ENCODE assay signal across 8 cellular contexts in the genomic region with DNA sequence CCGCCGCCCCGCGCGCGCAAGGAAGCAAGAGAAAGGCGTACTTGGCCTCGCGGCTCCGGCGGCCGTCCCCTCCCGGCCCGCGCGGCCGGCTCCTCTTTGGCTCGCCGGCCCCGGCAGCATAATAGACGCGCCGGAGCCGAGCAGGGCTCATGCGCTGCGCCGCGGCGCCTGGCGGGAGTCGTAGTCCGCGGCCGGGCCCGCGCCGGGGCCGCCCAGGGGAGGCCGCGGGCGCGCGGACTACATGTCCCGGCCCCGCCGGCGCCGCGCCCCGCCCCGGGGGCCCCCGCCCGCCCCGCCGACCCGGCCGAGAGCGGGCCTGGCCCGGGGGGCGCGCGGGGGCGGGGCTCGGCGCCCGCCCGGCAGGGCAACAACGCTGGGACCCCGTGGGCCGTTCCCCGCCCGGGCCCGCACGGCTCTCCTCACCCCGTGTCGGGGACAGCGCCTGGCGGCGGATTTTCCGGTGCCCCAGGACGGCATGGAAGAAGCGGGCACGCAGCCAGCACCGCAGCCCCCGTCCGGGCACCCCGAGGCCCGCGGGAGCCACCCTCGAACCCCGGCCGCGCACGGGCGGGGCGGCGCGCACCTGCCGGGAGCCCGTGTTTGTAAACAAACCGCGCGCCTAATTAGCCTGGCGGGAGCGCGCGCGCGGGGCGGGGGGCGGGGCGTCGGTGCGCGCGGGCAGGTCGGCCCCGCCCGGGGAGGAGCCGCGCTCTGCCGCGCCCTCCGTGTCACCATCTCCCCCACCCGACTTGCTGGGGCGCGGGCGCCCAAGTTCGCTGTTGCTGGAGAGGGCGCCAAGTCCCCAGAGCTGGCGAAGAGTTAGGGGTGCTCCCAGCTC. TPM values are rescaled to one million over a fixed set of nuclear protein-coding genes. Genes with fewer than 3 reads are reported as not detected.
DNase-seq lines count a peak whose midpoint lies in the region; FAIRE-seq and TF ChIP-seq lines count a peak whose summit lies in the region.

A gene (minus strand): TSS at position 123 of the 838 bp plus-strand sequence. CDS start 14,549 bp downstream, outside the sequence.

- H3K27me3 ChIP-seq in SJCRH30 (0 out of 2 replicates have a peak, but pooled peaks cover 6% of the 10 kb centered on the region), neutrophil (peaks cover 29% of the 10 kb centered on the region)

- H3K27ac ChIP-seq in SJCRH30, result peak within 1 kb of the TSS; percentile 74
- H3K27ac ChIP-seq in neutrophil, result peak within 1 kb of the TSS; percentile 100

- no peak for FAIRE-seq in frontal cortex (lab: Jason Lieb, UNC)

- peak; percentile 28 for TF ChIP-seq CTCF in neutrophil (IDR thresholded peaks at IDR 0.05)
- no peak for TF ChIP-seq CTCF in subcutaneous adipose tissue (IDR thresholded peaks at IDR 0.05; ENCODE audit: low read depth)

- H3K4me3 ChIP-seq in SJCRH30, result peak within 1 kb of the TSS; percentile 95
- H3K4me3 ChIP-seq in neutrophil (ENCODE audit: low read depth in 1 of 2, low read length in 1 of 2), result peak within 1 kb of the TSS; percentile 80 to 86

- H3K9me3 ChIP-seq in SJCRH30 (replicated peaks) (no peaks in the 10 kb centered on the region), neutrophil (no peaks in the 10 kb centered on the region)

- H3K4me1 ChIP-seq in SJCRH30 (peaks cover 14% of the 10 kb centered on the region), neutrophil (ENCODE audit: control insufficient read depth in 1 of 2, insufficient read depth in 1 of 2, low read depth in 1 of 2, low read length in 1 of 2) (peaks cover 32 to 34% of the 10 kb centered on the region in 2 experiments)

- DNase-seq in ELR (ENCODE audit: low read depth) (peak; percentile 92), H4 (ENCODE audit: low spot score) (peak; percentile 70), LoVo (ENCODE audit: low spot score) (peak; percentile 90), SJCRH30 (peak; percentile 85 to 93), frontal cortex (ENCODE audit: low spot score in 2 of 2) (peak; percentile 94 to 98)
- peak; percentile 66 for DNase-seq in activated gamma-delta T cell treated with anti-CD3 and anti-CD28 coated beads, Interleukin-2, amount 50 U/mL, for 16 hours (ENCODE audit: low read depth)

- H3K36me3 ChIP-seq in SJCRH30 (no peaks in the 10 kb centered on the region), neutrophil (peaks cover 3% of the 10 kb centered on the region)

RNA-seq across cellular contexts. Expression of the gene that starts here (rescaled TPM):
- 2.5 TPM in 2 replicates for total RNA-seq in H4 (2014; rRNA removed; shearing (Covaris generic))
- 39.5 and 43.3 TPM in 2 replicates for total RNA-seq in SJCRH30 (2014; rRNA removed; shearing (Covaris generic))
- total RNA-seq in frontal cortex (24.9 TPM), subcutaneous adipose tissue (10 to 100 TPM; 18.7 to 67.4 (median 22.1) TPM)

Comparison
In these comparisons a context has a peak if more than half of its experiments do, and no peak if none do; other contexts are left out.
1. Peak in every context shown above with its lines: DNase-seq, H3K4me3 ChIP-seq and H3K27ac ChIP-seq.